Comparison of ENCODE assay signal across 20 cellular contexts in the genomic region with DNA sequence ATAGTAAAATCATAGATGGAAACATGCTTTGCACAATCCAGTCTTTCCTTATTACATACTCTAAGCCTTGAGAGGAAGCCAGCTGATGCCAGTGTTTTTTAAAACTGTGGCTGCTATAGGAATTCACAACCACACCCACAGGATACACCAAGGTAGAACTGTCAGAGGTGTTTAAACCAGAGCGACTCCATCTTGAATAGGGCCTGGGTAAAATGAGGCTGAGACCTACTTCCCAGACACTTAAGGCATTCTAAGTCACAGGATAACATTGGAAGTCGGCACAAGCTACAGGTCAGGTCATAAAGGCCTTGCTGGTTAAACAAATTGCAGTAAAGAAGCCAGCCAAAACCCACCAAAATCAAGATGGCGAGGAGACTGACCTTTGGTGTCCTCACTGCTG. TPM values are rescaled to one million over a fixed set of nuclear protein-coding genes. Genes with fewer than 3 reads are reported as not detected.
"Had no signal": no experiment of that assay in that cellular context is flagged by ENCODE, and none has a peak within 500 bp of the region (broad histone marks: within the 10 kb centered on the region; RNA-seq: fewer than 3 reads in every experiment).

No MANE protein-coding gene starts in this region.

- H3K4me3 ChIP-seq: colonic mucosa, esophagus squamous epithelium, lung, stomach had no signal

- H3K27ac ChIP-seq: colonic mucosa, esophagus squamous epithelium, neutrophil, stomach had no signal

- H3K36me3 ChIP-seq: colonic mucosa had no signal

- H3K4me1 ChIP-seq: colonic mucosa had no signal

- H3K9me3 ChIP-seq: colonic mucosa had no signal

- ATAC-seq: left colon; left ventricle myocardium superior; naive thymus-derived CD4-positive, alpha-beta T cell; sciatic nerve had no signal

- DNase-seq: colonic mucosa; dermis blood vessel endothelial cell; esophagus squamous epithelium; foreskin fibroblast; hippocampal formation; left colon; left ventricle myocardium superior; mesenchymal stem cell; naive thymus-derived CD4-positive, alpha-beta T cell; stimulated activated CD4-positive, alpha-beta T cell treated with anti-CD3 and anti-CD28 coated beads, Interleukin-2, amount 100 ng/mL, for 24 hours; stimulated activated CD4-positive, alpha-beta T cell treated with anti-CD3 and anti-CD28 coated beads, Interleukin-4, amount 100 ng/mL, for 4 hours; stimulated activated naive CD4-positive, alpha-beta T cell; stomach; substantia nigra; trophoblast cell had no signal

- H3K27me3 ChIP-seq: colonic mucosa, esophagus squamous epithelium, stomach had no signal

RNA-seq across cellular contexts. Expression of a gene that starts 1.7 kb away (rescaled TPM):
- total RNA-seq: dermis blood vessel endothelial cell, epithelial cell of proximal tubule, pulmonary artery endothelial cell had no signal
